Comparison of ENCODE assay signal across 18 cellular contexts in genomic region chr10:122029503-122030199, GRCh38. TPM values are rescaled to one million over a fixed set of nuclear protein-coding genes. Genes with fewer than 3 reads are reported as not detected.
DNase-seq lines count a peak whose midpoint lies in the region; ATAC-seq and TF ChIP-seq lines count a peak whose summit lies in the region.
"Had no signal": no experiment of that assay in that cellular context is flagged by ENCODE, and none has a peak within 500 bp of the region (broad histone marks: within the 10 kb centered on the region; RNA-seq: fewer than 3 reads in every experiment).

No MANE protein-coding gene starts in this region.

- H3K27me3 ChIP-seq in heart left ventricle, result no peaks in the 10 kb centered on the region

- ATAC-seq in heart left ventricle (peak; percentile 67 to 78 (median 74)), HG03378 (IDR thresholded peaks at IDR 0.05; ENCODE audit: unreplicated experiment) (no peak), GM19023 (IDR thresholded peaks at IDR 0.05; ENCODE audit: unreplicated experiment) (no peak), HG02571 (IDR thresholded peaks at IDR 0.05; ENCODE audit: unreplicated experiment) (no peak)
- ATAC-seq: naive thymus-derived CD4-positive, alpha-beta T cell; stimulated activated memory B cell treated with anti-CD40 and anti-IgM and Interleukin-4, amounts not matched to agents 10 μg/mL and 1 μg/mL and 100 μg/mL, for 72 hours had no signal

- no peak for TF ChIP-seq POLR2A in heart left ventricle (IDR thresholded peaks at IDR 0.05)

- H3K9me3 ChIP-seq in heart left ventricle, result no peaks in the 10 kb centered on the region
- H3K9me3 ChIP-seq: SJCRH30 had no signal

- H3K36me3 ChIP-seq in heart left ventricle, result peaks cover 0 to 2% (median 0%) of the 10 kb centered on the region in 9 donors
- H3K36me3 ChIP-seq: SJCRH30 had no signal

- WGBS in heart left ventricle, 4 donors, result 49 to 74% (median 59%) methylated on average over 8 of the region's 8 CpGs

- H3K4me1 ChIP-seq in heart left ventricle, result peaks cover 0 to 45% (median 15%) of the 10 kb centered on the region in 12 donors
- H3K4me1 ChIP-seq: SJCRH30 had no signal

- no peak overlapping the region for H3K4me3 ChIP-seq in AG10803 (ENCODE audit: low read length)
- peak overlapping the region in 4 of 12 donors; percentile 4 to 33 (median 22) for H3K4me3 ChIP-seq in heart left ventricle
- no peak overlapping the region for H3K4me3 ChIP-seq in retinal pigment epithelial cell (ENCODE audit: low read length)
- H3K4me3 ChIP-seq: SJCRH30 had no signal

- intact Hi-C loops in heart left ventricle (cut with DNase I), result loop anchor here in 3 of 10 donors (5.0 kb wide), 1 partner anchor 32 kb away; no protein-coding TSS in a partner anchor

- DNase-seq in AG10803 (ENCODE audit: low read depth), result peak; percentile 28
- peak; percentile 19 for DNase-seq in RKO (ENCODE audit: low spot score)
- peak in 4 of 5 donors; percentile 56 to 70 (median 66) for DNase-seq in heart left ventricle
- DNase-seq in retinal pigment epithelial cell (ENCODE audit: low read depth), result no peak
- no peak for DNase-seq in putamen (ENCODE audit: low spot score)
- DNase-seq: activated naive CD4-positive, alpha-beta T cell; AML-193; DMS79; endodermal cell; kidney; naive thymus-derived CD4-positive, alpha-beta T cell; NCI-H2081; SJCRH30; stimulated activated CD4-positive, alpha-beta T cell treated with anti-CD3 and anti-CD28 coated beads, Interleukin-4, amount 100 ng/mL, for 4 hours had no signal

- peak overlapping the region; percentile 51 to 86 (median 76) for H3K27ac ChIP-seq in heart left ventricle
- H3K27ac ChIP-seq: SJCRH30 had no signal

- TF ChIP-seq CTCF in AG10803 (conservative IDR thresholded peaks at IDR 0.05; ENCODE audit: low read length) (no peak; the same call in 1 of the 2 replicates), heart left ventricle (IDR thresholded peaks at IDR 0.05) (peak in 2 of 12 donors; percentile 15 to 16), retinal pigment epithelial cell (conservative IDR thresholded peaks at IDR 0.05; ENCODE audit: low read depth, low read length) (peak; percentile 26)

RNA-seq across cellular contexts. Expression of gene TACC2, which starts 40.7 kb away (rescaled TPM):
- 100 to 1,000 TPM; 225 to 456 (median 334) TPM for total RNA-seq in heart left ventricle
- polyA plus RNA-seq in heart left ventricle, result 100 to 1,000 TPM in 1 of 2 donors, 10 to 100 TPM in 1; 96.7 to 239 TPM
- polyA plus RNA-seq: naive thymus-derived CD4-positive, alpha-beta T cell had no signal

RNA-seq across cellular contexts. Expression of gene NSMCE4A, which starts 54.6 kb away (rescaled TPM):
- 10 to 100 TPM; 19.8 to 33.6 (median 25.6) TPM for total RNA-seq in heart left ventricle
- polyA plus RNA-seq in heart left ventricle, result 10 to 100 TPM; 25.8 to 31.2 TPM

Comparison
In these comparisons a context has a peak if more than half of its experiments do, and no peak if none do; other contexts are left out.
1. DNase-seq: peak in AG10803 (single experiment), RKO (single experiment) and heart left ventricle (4 of 5); none in retinal pigment epithelial cell (single experiment) and putamen (single experiment).
2. ATAC-seq: peak in heart left ventricle (4 of 4); none in HG03378 (single experiment), GM19023 (single experiment) and HG02571 (single experiment).